Comparison of ENCODE assay signal across 11 cellular contexts in the genomic region with DNA sequence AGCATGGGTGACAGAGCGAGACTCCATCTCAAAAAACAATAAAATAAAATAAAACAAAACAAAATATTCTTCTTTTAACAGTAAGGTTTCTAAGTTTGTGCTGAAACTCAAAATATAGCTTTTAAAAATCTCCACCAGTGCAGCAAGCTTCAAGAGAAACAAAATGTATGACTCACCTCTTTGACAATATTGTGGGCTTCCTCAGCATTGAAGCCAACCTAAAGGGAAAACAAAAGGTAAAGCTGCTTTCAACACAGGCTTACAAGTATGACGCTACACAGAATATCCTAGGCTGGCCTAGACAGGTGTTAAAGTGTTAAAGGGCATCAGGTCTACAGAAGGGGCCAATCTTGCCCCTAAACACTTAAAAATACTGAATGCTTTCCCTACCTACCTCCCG. TPM values are rescaled to one million over a fixed set of nuclear protein-coding genes. Genes with fewer than 3 reads are reported as not detected.
DNase-seq lines count a peak whose midpoint lies in the region; ATAC-seq and TF ChIP-seq lines count a peak whose summit lies in the region.
"Had no signal": no experiment of that assay in that cellular context is flagged by ENCODE, and none has a peak within 500 bp of the region (broad histone marks: within the 10 kb centered on the region; RNA-seq: fewer than 3 reads in every experiment).

No MANE protein-coding gene starts in this region.

- intact Hi-C loops in Right ventricle myocardium inferior (cut with DNase I): no loop called here

- no peaks in the 10 kb centered on the region for H3K9me3 ChIP-seq in right atrium auricular region

- ATAC-seq in Right ventricle myocardium inferior: no peak

- DNase-seq in right atrium auricular region (ENCODE audit: low spot score) (no peak), Right ventricle myocardium inferior (ENCODE audit: missing footprints) (no peak), astrocyte of the hippocampus (ENCODE audit: low read depth, low spot score) (peak; percentile 15), kidney epithelial cell (ENCODE audit: low read depth) (no peak), HuH-7 (ENCODE audit: low spot score) (no peak), NCI-H187 treated with DMSO at 0.1 percent for 48 hours (lab: John Stamatoyannopoulos, UW) (no peak), SW 1271 (lab: John Stamatoyannopoulos, UW) (no peak)
- DNase-seq in stimulated activated CD4-positive, alpha-beta T cell treated with anti-CD3 and anti-CD28 coated beads, Interleukin-15, amount 100 ng/mL, for 24 hours: no peak
- DNase-seq: DMS153, kidney, Right ventricle myocardium superior had no signal

- no peaks in the 10 kb centered on the region for H3K4me1 ChIP-seq in right atrium auricular region

- TF ChIP-seq CTCF in right atrium auricular region (IDR thresholded peaks at IDR 0.05): no peak
- TF ChIP-seq CTCF in kidney epithelial cell (IDR thresholded peaks at IDR 0.05; ENCODE audit: insufficient read depth, low read length, poor library complexity, severe bottlenecking): no peak

- H3K27me3 ChIP-seq in right atrium auricular region (no peaks in the 10 kb centered on the region), kidney epithelial cell (ENCODE audit: control insufficient read depth, insufficient read depth, low read length) (no peaks in the 10 kb centered on the region)

- H3K36me3 ChIP-seq in right atrium auricular region: no peaks in the 10 kb centered on the region
- H3K36me3 ChIP-seq in kidney epithelial cell (ENCODE audit: control insufficient read depth, insufficient read depth, low read length): no peaks in the 10 kb centered on the region

- H3K27ac ChIP-seq in right atrium auricular region: peak overlapping the region; percentile 85 to 89

- H3K4me3 ChIP-seq in right atrium auricular region (no peak overlapping the region), kidney epithelial cell (ENCODE audit: low read depth, low read length) (peak overlapping the region; percentile 0)

RNA-seq across cellular contexts. Expression of a gene that starts 1.2 kb away (rescaled TPM):
- total RNA-seq in right atrium auricular region: 10 to 100 TPM; 20.9 to 25.9 TPM
- total RNA-seq in Right ventricle myocardium inferior: 16.8 TPM
- total RNA-seq in kidney epithelial cell: 28.2 and 35.6 TPM in 2 replicates
